9 cellular contexts compared by ENCODE assay signal in the genomic region with DNA sequence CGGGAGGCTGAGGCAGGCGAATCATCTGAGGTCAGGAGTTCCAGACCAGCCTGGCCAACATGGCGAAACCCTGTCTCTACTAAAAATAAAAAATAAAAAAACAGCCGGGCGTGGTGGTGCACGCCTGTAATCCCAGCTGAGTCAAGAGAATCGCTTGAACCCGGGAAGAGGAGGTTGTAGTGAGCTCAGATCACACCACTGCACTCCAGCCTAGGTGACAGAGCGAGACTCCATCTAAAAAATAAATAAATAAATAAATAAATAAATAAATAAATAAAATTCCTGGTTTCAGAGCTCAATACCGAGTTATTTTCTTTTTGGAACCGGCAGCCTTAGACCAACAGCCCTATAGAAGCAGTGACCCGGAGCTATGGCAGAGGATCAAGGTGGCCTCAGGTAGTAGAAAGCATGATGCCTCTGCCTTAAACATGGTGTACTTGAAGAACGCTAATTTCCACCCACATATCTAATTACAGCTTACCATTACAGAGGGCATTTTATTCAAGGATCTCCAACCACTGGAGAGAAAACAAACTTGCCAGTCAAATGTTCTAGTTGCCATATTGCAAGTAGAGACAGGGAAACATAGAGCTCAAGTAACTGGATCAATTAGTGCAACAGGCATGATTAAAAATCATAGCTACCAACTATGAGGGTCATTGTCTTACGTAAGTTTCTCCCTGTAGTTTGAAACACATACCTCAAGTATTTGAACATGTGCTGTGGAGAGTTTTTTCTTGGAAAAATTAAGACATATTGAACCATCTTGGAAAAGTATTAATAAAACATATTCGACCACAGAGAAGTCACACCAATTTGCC. TPM values are rescaled to one million over a fixed set of nuclear protein-coding genes. Genes with fewer than 3 reads are reported as not detected.
A peak's percentile ranks its signal among the peaks of the same experiment; 100 is the strongest.
DNase-seq lines count a peak whose midpoint lies in the region; ATAC-seq and TF ChIP-seq lines count a peak whose summit lies in the region.
"Had no signal": no experiment of that assay in that cellular context is flagged by ENCODE, and none has a peak within 500 bp of the region (broad histone marks: within the 10 kb centered on the region; RNA-seq: fewer than 3 reads in every experiment).

No MANE protein-coding gene starts in this region.

- H3K27me3 ChIP-seq in left lung: peaks cover 0 to 46% of the 10 kb centered on the region in 2 donors
- H3K27me3 ChIP-seq in thyroid gland: no peaks in the 10 kb centered on the region

- TF ChIP-seq CTCF in left lung (IDR thresholded peaks at IDR 0.05): no peak
- no peak for TF ChIP-seq CTCF in thyroid gland (IDR thresholded peaks at IDR 0.05)
- no peak for TF ChIP-seq CTCF in GM13977 (IDR thresholded peaks at IDR 0.05; ENCODE audit: extremely low read depth, insufficient read depth, missing control alignments)

- no peak overlapping the region for H3K27ac Mint-ChIP-seq in activated T-cell treated with anti-CD3 and anti-CD28 coated beads, Interleukin-2, amount 50 U/mL, for 72 hours
- H3K27ac Mint-ChIP-seq in activated T-helper 17 cell treated with anti-CD3 and anti-CD28 coated beads, Interleukin-2, amount 50 U/mL, for 72 hours: no peak overlapping the region

- peaks cover 9 to 25% of the 10 kb centered on the region in 2 donors for H3K4me1 ChIP-seq in left lung
- H3K4me1 ChIP-seq in thyroid gland: no peaks in the 10 kb centered on the region

- in situ Hi-C loops in GM13977 (cut with MboI; ENCODE audit: low pct_unique_long_range_greater_than_20kb, low sequenced_read_pairs, unreplicated experiment): no loop called here

- no peaks in the 10 kb centered on the region for H3K36me3 Mint-ChIP-seq in activated T-cell treated with anti-CD3 and anti-CD28 coated beads, Interleukin-2, amount 50 U/mL, for 4 hours (ENCODE audit: insufficient read depth)
- H3K36me3 Mint-ChIP-seq in activated T-cell treated with anti-CD3 and anti-CD28 coated beads, Interleukin-2, amount 50 U/mL, for 72 hours (ENCODE audit: insufficient read depth in 2 of 2): peaks cover 2 to 5% of the 10 kb centered on the region in 2 donors
- peaks cover 5% of the 10 kb centered on the region for H3K36me3 Mint-ChIP-seq in activated T-helper 17 cell treated with anti-CD3 and anti-CD28 coated beads, Interleukin-2, amount 50 U/mL, for 72 hours (ENCODE audit: low read depth)

- intact Hi-C loops in left lung (cut with DNase I): loop anchor here in 1 of 2 donors (10.0 kb wide), 1 partner anchor 110 kb away; no protein-coding TSS in a partner anchor
- intact Hi-C loops in thyroid gland (cut with DNase I): loop anchor here (10.0 kb wide), 1 partner anchor 120 kb away; the partner anchor contains the start of gene SRP9

- whole genome bisulfite sequencing in thyroid gland, 2 donors: 81 to 84% methylated on average over 15 of the region's 15 CpGs

- no peaks in the 10 kb centered on the region for H3K36me3 ChIP-seq in left lung
- no peaks in the 10 kb centered on the region for H3K36me3 ChIP-seq in thyroid gland

- no peak overlapping the region for H3K4me3 ChIP-seq in left lung
- no peak overlapping the region for H3K4me3 ChIP-seq in thyroid gland (replicated peaks in 1 of 3)

- peak overlapping the region; percentile 77 for H3K4me3 Mint-ChIP-seq in activated T-cell treated with anti-CD3 and anti-CD28 coated beads, Interleukin-2, amount 50 U/mL, for 4 hours
- H3K4me3 Mint-ChIP-seq in activated T-cell treated with anti-CD3 and anti-CD28 coated beads, Interleukin-2, amount 50 U/mL, for 72 hours: peak overlapping the region in 1 of 2 donors; percentile 88
- H3K4me3 Mint-ChIP-seq in activated T-helper 17 cell treated with anti-CD3 and anti-CD28 coated beads, Interleukin-2, amount 50 U/mL, for 72 hours: peak overlapping the region; percentile 71

- H3K9me3 Mint-ChIP-seq in activated T-cell treated with anti-CD3 and anti-CD28 coated beads, Interleukin-2, amount 50 U/mL, for 4 hours: no peaks in the 10 kb centered on the region
- H3K9me3 Mint-ChIP-seq in activated T-cell treated with anti-CD3 and anti-CD28 coated beads, Interleukin-2, amount 50 U/mL, for 72 hours: no peaks in the 10 kb centered on the region
- H3K9me3 Mint-ChIP-seq in activated T-helper 17 cell treated with anti-CD3 and anti-CD28 coated beads, Interleukin-2, amount 50 U/mL, for 72 hours: no peaks in the 10 kb centered on the region

- peak overlapping the region; percentile 30 to 95 for H3K27ac ChIP-seq in left lung
- H3K27ac ChIP-seq in thyroid gland: peak overlapping the region; percentile 1 to 96 (median 95)

- H3K27me3 Mint-ChIP-seq in activated T-cell treated with anti-CD3 and anti-CD28 coated beads, Interleukin-2, amount 50 U/mL, for 4 hours (ENCODE audit: low read depth): peaks cover 20% of the 10 kb centered on the region
- H3K27me3 Mint-ChIP-seq in activated T-cell treated with anti-CD3 and anti-CD28 coated beads, Interleukin-2, amount 50 U/mL, for 72 hours (ENCODE audit: low read depth): peaks cover 39% of the 10 kb centered on the region
- peaks cover 19% of the 10 kb centered on the region for H3K27me3 Mint-ChIP-seq in activated T-helper 17 cell treated with anti-CD3 and anti-CD28 coated beads, Interleukin-2, amount 50 U/mL, for 72 hours

- no peaks in the 10 kb centered on the region for H3K9me3 ChIP-seq in left lung
- no peaks in the 10 kb centered on the region for H3K9me3 ChIP-seq in thyroid gland

- H3K4me1 Mint-ChIP-seq in activated T-cell treated with anti-CD3 and anti-CD28 coated beads, Interleukin-2, amount 50 U/mL, for 4 hours (ENCODE audit: low read depth): peaks cover 15% of the 10 kb centered on the region
- H3K4me1 Mint-ChIP-seq in activated T-cell treated with anti-CD3 and anti-CD28 coated beads, Interleukin-2, amount 50 U/mL, for 72 hours (ENCODE audit: low read depth): peaks cover 15% of the 10 kb centered on the region
- H3K4me1 Mint-ChIP-seq in activated T-helper 17 cell treated with anti-CD3 and anti-CD28 coated beads, Interleukin-2, amount 50 U/mL, for 72 hours: peaks cover 7% of the 10 kb centered on the region

- no peak for DNase-seq in activated T-cell treated with anti-CD3 and anti-CD28 coated beads, Interleukin-2, amount 50 U/mL, for 4 hours
- no peak for DNase-seq in activated T-cell treated with anti-CD3 and anti-CD28 coated beads, Interleukin-2, amount 50 U/mL, for 72 hours
- no peak for DNase-seq in left lung
- DNase-seq in thyroid gland: no peak
- no peak for DNase-seq in dermis blood vessel endothelial cell
- DNase-seq in GM13977 (ENCODE audit: low spot score): no peak

- ATAC-seq in activated T-cell treated with anti-CD3 and anti-CD28 coated beads, Interleukin-2, amount 50 U/mL, for 4 hours: no peak
- no peak for ATAC-seq in activated T-cell treated with anti-CD3 and anti-CD28 coated beads, Interleukin-2, amount 50 U/mL, for 72 hours (replicated peaks in 1 of 2)
- no peak for ATAC-seq in activated T-helper 17 cell treated with anti-CD3 and anti-CD28 coated beads, Interleukin-2, amount 50 U/mL, for 72 hours (replicated peaks)
- ATAC-seq in left lung: no peak
- ATAC-seq in GM18868 (IDR thresholded peaks at IDR 0.05; ENCODE audit: unreplicated experiment): no peak

- TF ChIP-seq POLR2A in thyroid gland (IDR thresholded peaks at IDR 0.05): no peak

RNA-seq across cellular contexts. Expression of gene ENAH, which starts 2.0 kb away (rescaled TPM):
- 1 to 10 TPM in 2 of 3 donors, under 1 TPM in 1; 0.90 to 1.3 (median 1.1) TPM for total RNA-seq in activated T-cell treated with anti-CD3 and anti-CD28 coated beads, Interleukin-2, amount 50 U/mL, for 4 hours
- total RNA-seq in activated T-cell treated with anti-CD3 and anti-CD28 coated beads, Interleukin-2, amount 50 U/mL, for 72 hours: under 1 TPM; 0.12 to 0.43 TPM
- under 1 TPM in 1 of 2 donors, not detected in 1; 0.08 TPM for total RNA-seq in activated T-helper 17 cell treated with anti-CD3 and anti-CD28 coated beads, Interleukin-2, amount 50 U/mL, for 72 hours
- 100 to 1,000 TPM; 106 to 142 TPM for total RNA-seq in left lung
- total RNA-seq in thyroid gland: 10 to 100 TPM; 24.5 to 31.4 (median 28.5) TPM
- 47.0 and 63.1 TPM in 2 replicates for total RNA-seq in dermis blood vessel endothelial cell
- total RNA-seq: T-helper 2 cell treated with Interferon-gamma antibody and Interleukin-4, amounts not matched to agents 100 ng/mL and 5 ng/mL, for 36 hours had no signal

Comparison
In these comparisons a context has a peak if more than half of its experiments do, and no peak if none do; other contexts are left out.
1. RNA of gene ENAH, which starts 2.0 kb away (total RNA-seq): 106 to 142 TPM in left lung, 47.0 to 63.1 TPM in dermis blood vessel endothelial cell and 24.5 to 31.4 TPM in thyroid gland; 0.90 to 1.3 TPM in activated T-cell treated with anti-CD3 and anti-CD28 coated beads, Interleukin-2, amount 50 U/mL, for 4 hours, 0.12 to 0.43 TPM in activated T-cell treated with anti-CD3 and anti-CD28 coated beads, Interleukin-2, amount 50 U/mL, for 72 hours and 0.08 TPM in activated T-helper 17 cell treated with anti-CD3 and anti-CD28 coated beads, Interleukin-2, amount 50 U/mL, for 72 hours; every median in the first group is over 10 times any median in the second.